In genomic region chr9:94374176-94375056, GRCh38 we compare ENCODE assay signal across 8 cellular contexts. TPM values are rescaled to one million over a fixed set of nuclear protein-coding genes. Genes with fewer than 3 reads are reported as not detected.
DNase-seq lines count a peak whose midpoint lies in the region; ATAC-seq and TF ChIP-seq lines count a peak whose summit lies in the region.
"Not testable (repeated sequence)": the region's sequence is repeated elsewhere in the genome, so short reads cannot be mapped to it uniquely, and the experiment has no call there.

No MANE protein-coding gene starts in this region.

- not testable (repeated sequence) for TF ChIP-seq CTCF in GM12865 (IDR thresholded peaks at IDR 0.05; ENCODE audit: insufficient read depth, low read depth, low read length, missing control alignments); glutamatergic neuron (IDR thresholded peaks at IDR 0.05; ENCODE audit: partially characterized antibody, unreplicated experiment); osteocyte (IDR thresholded peaks at IDR 0.05)

- WGBS in thymus, result under 1% methylated on average over 101 of the region's 106 CpGs

- not testable (repeated sequence) for H3K36me3 ChIP-seq in thymus (ENCODE audit: control insufficient read depth, insufficient read depth)

- not testable (repeated sequence) for H3K4me1 Mint-ChIP-seq in glutamatergic neuron (ENCODE audit: low read depth, unreplicated experiment); osteocyte (ENCODE audit: unreplicated experiment)

- H3K36me3 Mint-ChIP-seq in activated naive CD4-positive, alpha-beta T cell treated with anti-CD3 and anti-CD28 coated beads, Interleukin-2, amount 50 U/mL, for 72 hours; glutamatergic neuron (ENCODE audit: unreplicated experiment); osteocyte (ENCODE audit: unreplicated experiment): not testable (repeated sequence)

- DNase-seq in GM12865 (ENCODE audit: low read depth) (peak; percentile 93), NCI-H1105 (lab: John Stamatoyannopoulos, UW) (peak; percentile 92), glutamatergic neuron (peak; percentile 90), osteocyte (ENCODE audit: extremely low spot score, unreplicated experiment) (peak; percentile 95)
- DNase-seq in activated naive CD4-positive, alpha-beta T cell treated with anti-CD3 and anti-CD28 coated beads, Interleukin-2, amount 50 U/mL, for 72 hours (ENCODE audit: low spot score in 2 of 2), result peak; percentile 83 to 89

- H3K4me1 ChIP-seq in thymus (ENCODE audit: control insufficient read depth, insufficient read depth, low read length), result not testable (repeated sequence)

- peak overlapping the region; percentile 79 to 89 for H3K27ac Mint-ChIP-seq in activated naive CD4-positive, alpha-beta T cell treated with anti-CD3 and anti-CD28 coated beads, Interleukin-2, amount 50 U/mL, for 72 hours
- H3K27ac Mint-ChIP-seq in glutamatergic neuron (ENCODE audit: unreplicated experiment) (peak overlapping the region; percentile 84), osteocyte (ENCODE audit: unreplicated experiment) (peak overlapping the region; percentile 89)

- ATAC-seq in HG02678 (IDR thresholded peaks at IDR 0.05; ENCODE audit: unreplicated experiment), result peak; percentile 90
- peak; percentile 97 for ATAC-seq in SK-N-SH treated with all-trans-retinoic acid at 6 μM for 48 hours
- peak; percentile 97 to 99 for ATAC-seq in activated naive CD4-positive, alpha-beta T cell treated with anti-CD3 and anti-CD28 coated beads, Interleukin-2, amount 50 U/mL, for 72 hours

- H3K4me3 Mint-ChIP-seq in glutamatergic neuron (ENCODE audit: unreplicated experiment), result peak overlapping the region; percentile 90
- peak overlapping the region; percentile 83 for H3K4me3 Mint-ChIP-seq in osteocyte (ENCODE audit: unreplicated experiment)

- not testable (repeated sequence) for H3K9me3 Mint-ChIP-seq in activated naive CD4-positive, alpha-beta T cell treated with anti-CD3 and anti-CD28 coated beads, Interleukin-2, amount 50 U/mL, for 72 hours; glutamatergic neuron (ENCODE audit: unreplicated experiment); osteocyte (ENCODE audit: unreplicated experiment)

- not testable (repeated sequence) for H3K27me3 ChIP-seq in thymus (ENCODE audit: control insufficient read depth, insufficient read depth)

- H3K27me3 Mint-ChIP-seq in glutamatergic neuron (ENCODE audit: unreplicated experiment); osteocyte (ENCODE audit: unreplicated experiment): not testable (repeated sequence)

- peak overlapping the region; percentile 81 for H3K27ac ChIP-seq in thymus (ENCODE audit: low read depth)

- H3K4me3 ChIP-seq in GM12865 (ENCODE audit: low read depth, low read length) (peak overlapping the region; percentile 56), thymus (ENCODE audit: low read length) (peak overlapping the region; percentile 57)

- H3K9me3 ChIP-seq in thymus (ENCODE audit: control insufficient read depth), result not testable (repeated sequence)

RNA-seq across cellular contexts. Expression of gene NUTM2F, which starts 46.0 kb away (rescaled TPM):
- not detected for total RNA-seq in activated naive CD4-positive, alpha-beta T cell treated with anti-CD3 and anti-CD28 coated beads, Interleukin-2, amount 50 U/mL, for 72 hours
- total RNA-seq in glutamatergic neuron (ENCODE audit: unreplicated experiment) (not detected), osteocyte (not detected in 2 replicates)
- polyA plus RNA-seq in thymus, result 0.05 TPM

Comparison
In these comparisons a context has a peak if more than half of its experiments do, and no peak if none do; other contexts are left out.
1. Peak in every context shown above with its lines: DNase-seq, ATAC-seq, H3K4me3 ChIP-seq and H3K27ac ChIP-seq.